2 cellular contexts compared by ENCODE assay signal in genomic region chr5:102595332-102595731, GRCh38.
TF ChIP-seq lines count a peak whose summit lies in the region.

No MANE protein-coding gene starts in this region.

TF ChIP-seq in SK-N-SH, 30 proteins besides CTCF, POLR2A, EP300 and RAD21 (continued from another document):
- TF ChIP-seq REST (IDR thresholded peaks at IDR 0.05; ENCODE audit: low read depth, low read length) (no peak), GABPA (IDR thresholded peaks at IDR 0.05; ENCODE audit: low read depth) (no peak), USF2 (IDR thresholded peaks at IDR 0.05; ENCODE audit: borderline replicate concordance, low read depth, low read length) (no peak), SIN3A (IDR thresholded peaks at IDR 0.05; ENCODE audit: borderline replicate concordance, low read depth, low read length) (no peak), YY1 (IDR thresholded peaks at IDR 0.05; ENCODE audit: low read depth) (no peak), RCOR1 (IDR thresholded peaks at IDR 0.05; ENCODE audit: low read length) (no peak), JUND (IDR thresholded peaks at IDR 0.05) (0 out of 2 replicates have a peak, but pooled peaks have one; percentile 33), GATA2 (CRISPR knock-in tag; IDR thresholded peaks at IDR 0.05) (no peak), POLR2AphosphoS5 (IDR thresholded peaks at IDR 0.05; ENCODE audit: low read depth, low read length) (no peak)
- TF ChIP-seq, protein P1, sequence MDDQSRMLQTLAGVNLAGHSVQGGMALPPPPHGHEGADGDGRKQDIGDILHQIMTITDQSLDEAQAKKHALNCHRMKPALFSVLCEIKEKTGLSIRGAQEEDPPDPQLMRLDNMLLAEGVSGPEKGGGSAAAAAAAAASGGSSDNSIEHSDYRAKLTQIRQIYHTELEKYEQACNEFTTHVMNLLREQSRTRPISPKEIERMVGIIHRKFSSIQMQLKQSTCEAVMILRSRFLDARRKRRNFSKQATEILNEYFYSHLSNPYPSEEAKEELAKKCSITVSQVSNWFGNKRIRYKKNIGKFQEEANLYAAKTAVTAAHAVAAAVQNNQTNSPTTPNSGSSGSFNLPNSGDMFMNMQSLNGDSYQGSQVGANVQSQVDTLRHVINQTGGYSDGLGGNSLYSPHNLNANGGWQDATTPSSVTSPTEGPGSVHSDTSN (IDR thresholded peaks at IDR 0.05) = peak; percentile 38; the same call in 1 of the 2 replicates
TF ChIP-seq in SK-N-SH: peak in this region for 3.

TF ChIP-seq in SK-N-SH treated with all-trans-retinoic acid at 6 μM for 48 hours, 23 proteins besides CTCF, POLR2A, EP300 and RAD21:
- TF ChIP-seq CSRNP3 (CRISPR knock-in tag; IDR thresholded peaks at IDR 0.05) (no peak), GLIS3 (CRISPR knock-in tag; IDR thresholded peaks at IDR 0.05) (no peak), PATZ1 (CRISPR knock-in tag; IDR thresholded peaks at IDR 0.05; ENCODE audit: borderline replicate concordance) (no peak), ARNTL (CRISPR knock-in tag; IDR thresholded peaks at IDR 0.05; ENCODE audit: borderline replicate concordance, low read depth) (no peak), ZNF565 (CRISPR knock-in tag; conservative IDR thresholded peaks at IDR 0.05; ENCODE audit: low read depth) (no peak), ZC3H10 (CRISPR knock-in tag; IDR thresholded peaks at IDR 0.05) (no peak), CSDC2 (CRISPR knock-in tag; IDR thresholded peaks at IDR 0.05) (no peak), ISL1 (CRISPR knock-in tag; IDR thresholded peaks at IDR 0.05) (no peak), ZFP30 (CRISPR knock-in tag; IDR thresholded peaks at IDR 0.05) (no peak), TOX (CRISPR knock-in tag; IDR thresholded peaks at IDR 0.05; ENCODE audit: borderline replicate concordance) (no peak), ZNF70 (CRISPR knock-in tag; IDR thresholded peaks at IDR 0.05) (no peak), PPARA (CRISPR knock-in tag; IDR thresholded peaks at IDR 0.05; ENCODE audit: borderline replicate concordance) (no peak), ESRRG (CRISPR knock-in tag; IDR thresholded peaks at IDR 0.05) (no peak), TCF4 (CRISPR knock-in tag; IDR thresholded peaks at IDR 0.05; ENCODE audit: borderline replicate concordance) (no peak)
- TF ChIP-seq, protein P2, sequence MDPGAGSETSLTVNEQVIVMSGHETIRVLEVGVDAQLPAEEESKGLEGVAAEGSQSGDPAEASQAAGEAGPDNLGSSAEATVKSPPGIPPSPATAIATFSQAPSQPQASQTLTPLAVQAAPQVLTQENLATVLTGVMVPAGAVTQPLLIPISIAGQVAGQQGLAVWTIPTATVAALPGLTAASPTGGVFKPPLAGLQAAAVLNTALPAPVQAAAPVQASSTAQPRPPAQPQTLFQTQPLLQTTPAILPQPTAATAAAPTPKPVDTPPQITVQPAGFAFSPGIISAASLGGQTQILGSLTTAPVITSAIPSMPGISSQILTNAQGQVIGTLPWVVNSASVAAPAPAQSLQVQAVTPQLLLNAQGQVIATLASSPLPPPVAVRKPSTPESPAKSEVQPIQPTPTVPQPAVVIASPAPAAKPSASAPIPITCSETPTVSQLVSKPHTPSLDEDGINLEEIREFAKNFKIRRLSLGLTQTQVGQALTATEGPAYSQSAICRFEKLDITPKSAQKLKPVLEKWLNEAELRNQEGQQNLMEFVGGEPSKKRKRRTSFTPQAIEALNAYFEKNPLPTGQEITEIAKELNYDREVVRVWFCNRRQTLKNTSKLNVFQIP (CRISPR knock-in tag; IDR thresholded peaks at IDR 0.05; ENCODE audit: borderline replicate concordance, low read depth) = no peak
